In genomic region chr1:153563991-153564390, GRCh38 we compare ENCODE assay signal across 22 cellular contexts. TPM values are rescaled to one million over a fixed set of nuclear protein-coding genes. Genes with fewer than 3 reads are reported as not detected.
DNase-seq lines count a peak whose midpoint lies in the region; ATAC-seq, FAIRE-seq and TF ChIP-seq lines count a peak whose summit lies in the region.
"Had no signal": no experiment of that assay in that cellular context is flagged by ENCODE, and none has a peak within 500 bp of the region (broad histone marks: within the 10 kb centered on the region; RNA-seq: fewer than 3 reads in every experiment).

No MANE protein-coding gene starts in this region.

- H3K36me3 Mint-ChIP-seq in Caco-2 (ENCODE audit: insufficient read depth, unreplicated experiment): peaks cover 15% of the 10 kb centered on the region
- H3K36me3 Mint-ChIP-seq: stimulated activated naive B cell treated with anti-CD40 and anti-IgM and Interleukin-4, amounts not matched to agents 10 μg/mL and 1 μg/mL and 100 μg/mL, for 72 hours had no signal

- peak overlapping the region; percentile 62; the same call in 1 of the 2 replicates for H3K27ac ChIP-seq in SK-N-MC
- peak overlapping the region; percentile 99 for H3K27ac ChIP-seq in foreskin keratinocyte
- H3K27ac ChIP-seq in smooth muscle cell (ENCODE audit: low read depth): peak overlapping the region; percentile 100
- peak overlapping the region in 1 of 4 donors; percentile 28 for H3K27ac ChIP-seq in gastrocnemius medialis
- H3K27ac ChIP-seq: VCaP had no signal

- H4K20me1 ChIP-seq in smooth muscle cell (ENCODE audit: low read depth): no peaks in the 10 kb centered on the region

- WGBS in smooth muscle cell (ENCODE audit: low lambda C conversion rate): 93% methylated on average over 7 of the region's 7 CpGs

- in situ Hi-C loops in gastrocnemius medialis (cut with MboI; ENCODE audit: low sequenced_read_pairs in 4 of 4): loop anchor here (5.0 to 10.0 kb wide), 2 partner anchors 49 to 52 kb away; no protein-coding TSS in a partner anchor

- H3K36me3 ChIP-seq in Caco-2 (ENCODE audit: control insufficient read depth, insufficient read depth, low read length): no peaks in the 10 kb centered on the region
- H3K36me3 ChIP-seq in SK-N-MC (ENCODE audit: insufficient read depth, low read length): no peaks in the 10 kb centered on the region
- H3K36me3 ChIP-seq in smooth muscle cell (ENCODE audit: low read depth): no peaks in the 10 kb centered on the region
- no peaks in the 10 kb centered on the region for H3K36me3 ChIP-seq in gastrocnemius medialis

- H2AFZ ChIP-seq in smooth muscle cell (ENCODE audit: low read depth): no peak overlapping the region

- FAIRE-seq in GM12891 (lab: Jason Lieb, UNC) (no peak), H54 (lab: Jason Lieb, UNC) (no peak)
- FAIRE-seq: frontal cortex, urothelium cell line had no signal

- no peak overlapping the region for H3K4me3 ChIP-seq in Caco-2 (ENCODE audit: low read depth, low read length)
- H3K4me3 ChIP-seq in SK-N-MC: no peak overlapping the region
- no peak overlapping the region for H3K4me3 ChIP-seq in smooth muscle cell
- no peak overlapping the region for H3K4me3 ChIP-seq in gastrocnemius medialis

- no peak overlapping the region for H3K4me3 Mint-ChIP-seq in Caco-2 (ENCODE audit: unreplicated experiment)
- H3K4me3 Mint-ChIP-seq: activated naive CD8-positive, alpha-beta T cell treated with anti-CD3 and anti-CD28 coated beads, Interleukin-2, amount 50 U/mL, for 24 hours; activated T-helper 1 cell treated with anti-CD3 and anti-CD28 coated beads, Interleukin-12 subunit alpha, Interleukin-12 subunit beta, Interleukin-2, Interleukin-4 antibody, amounts not matched to agents 30 ng/mL and 10 ng/mL and 1 ng/mL, durations not matched to agents 14 hours and 24 hours and 36 hours; stimulated activated naive B cell treated with anti-CD40 and anti-IgM and Interleukin-4, amounts not matched to agents 10 μg/mL and 1 μg/mL and 100 μg/mL, for 72 hours; T-helper 1 cell treated with Interleukin-12 subunit alpha and Interleukin-12 subunit beta and Interleukin-4 antibody, amounts not matched to agents 30 μg/mL and 1 μg/mL, for 36 hours had no signal

- H3K9ac ChIP-seq in SK-N-MC (ENCODE audit: insufficient read length): no peak overlapping the region
- no peak overlapping the region for H3K9ac ChIP-seq in smooth muscle cell (ENCODE audit: low read depth)

- H3F3A ChIP-seq in smooth muscle cell (ENCODE audit: low read depth): peaks cover 8% of the 10 kb centered on the region

- DNase-seq in Caco-2: no peak
- no peak for DNase-seq in SK-N-MC (ENCODE audit: low read depth, low spot score)
- no peak for DNase-seq in foreskin keratinocyte
- no peak for DNase-seq in smooth muscle cell (lab: John Stamatoyannopoulos, UW; ENCODE audit: unreplicated experiment)
- DNase-seq in gastrocnemius medialis: no peak
- no peak for DNase-seq in GM12891 (ENCODE audit: insufficient read length, low spot score)
- no peak for DNase-seq in H54 (ENCODE audit: insufficient read length, low spot score)
- DNase-seq: activated CD8-positive, alpha-beta memory T cell treated with anti-CD3 and anti-CD28 coated beads for 24 hours; activated naive CD8-positive, alpha-beta T cell treated with anti-CD3 and anti-CD28 coated beads, Interleukin-2, amount 50 U/mL, for 24 hours; central memory CD4-positive, alpha-beta T cell; EL; NCI-H1436; NCI-H345; SHP77; stimulated activated naive B cell treated with anti-CD40 and anti-IgM and Interleukin-4, amounts not matched to agents 10 μg/mL and 1 μg/mL and 100 μg/mL, for 72 hours had no signal

- no peak overlapping the region for H3K4me2 ChIP-seq in smooth muscle cell

- peaks cover 48% of the 10 kb centered on the region for H3K4me1 ChIP-seq in Caco-2
- peaks cover 9% of the 10 kb centered on the region for H3K4me1 ChIP-seq in foreskin keratinocyte
- peaks cover 34% of the 10 kb centered on the region for H3K4me1 ChIP-seq in smooth muscle cell (ENCODE audit: low read depth)
- H3K4me1 ChIP-seq in gastrocnemius medialis: peaks cover 27 to 37% of the 10 kb centered on the region in 2 donors

- no TSS peak for BruUV-seq in Caco-2 (replicated peaks; lab: Mats Ljungman, UMichigan)

- H3K27ac Mint-ChIP-seq in Caco-2 (ENCODE audit: unreplicated experiment): peak overlapping the region; percentile 98
- H3K27ac Mint-ChIP-seq: activated naive CD8-positive, alpha-beta T cell treated with anti-CD3 and anti-CD28 coated beads, Interleukin-2, amount 50 U/mL, for 24 hours; activated T-helper 1 cell treated with anti-CD3 and anti-CD28 coated beads, Interleukin-12 subunit alpha, Interleukin-12 subunit beta, Interleukin-2, Interleukin-4 antibody, amounts not matched to agents 30 ng/mL and 10 ng/mL and 1 ng/mL, durations not matched to agents 14 hours and 24 hours and 36 hours; stimulated activated naive B cell treated with anti-CD40 and anti-IgM and Interleukin-4, amounts not matched to agents 10 μg/mL and 1 μg/mL and 100 μg/mL, for 72 hours; T-helper 1 cell treated with Interleukin-12 subunit alpha and Interleukin-12 subunit beta and Interleukin-4 antibody, amounts not matched to agents 30 μg/mL and 1 μg/mL, for 36 hours had no signal

- no peaks in the 10 kb centered on the region for H3K79me2 ChIP-seq in smooth muscle cell (ENCODE audit: low read depth)

- POLR2A ChIA-PET in Caco-2 (lab: Charles Lee): no interaction called here

- no peaks in the 10 kb centered on the region for H3K27me3 Mint-ChIP-seq in Caco-2 (ENCODE audit: insufficient read depth, unreplicated experiment)
- H3K27me3 Mint-ChIP-seq: stimulated activated naive B cell treated with anti-CD40 and anti-IgM and Interleukin-4, amounts not matched to agents 10 μg/mL and 1 μg/mL and 100 μg/mL, for 72 hours had no signal

- peaks cover 39% of the 10 kb centered on the region for H3K4me1 Mint-ChIP-seq in Caco-2 (ENCODE audit: low read depth, unreplicated experiment)

- TF ChIP-seq CTCF in Caco-2 (IDR thresholded peaks at IDR 0.05; ENCODE audit: insufficient read depth in 1 of 2, low read depth in 1 of 2, low read length in 1 of 2, severe bottlenecking in 1 of 2, unreplicated experiment in 1 of 2): no peak
- no peak for TF ChIP-seq CTCF in foreskin keratinocyte (conservative IDR thresholded peaks at IDR 0.05)
- TF ChIP-seq CTCF in smooth muscle cell (IDR thresholded peaks at IDR 0.05; ENCODE audit: borderline replicate concordance, insufficient read depth, poor library complexity, severe bottlenecking): no peak
- no peak for TF ChIP-seq CTCF in gastrocnemius medialis (IDR thresholded peaks at IDR 0.05 in 4 of 5, conservative IDR thresholded peaks at IDR 0.05 in 1 of 5)

- no peaks in the 10 kb centered on the region for H3K9me3 ChIP-seq in Caco-2
- H3K9me3 ChIP-seq in SK-N-MC (ENCODE audit: low read depth, low read length): no peaks in the 10 kb centered on the region
- H3K9me3 ChIP-seq in smooth muscle cell (replicated peaks; ENCODE audit: low read depth): no peaks in the 10 kb centered on the region
- H3K9me3 ChIP-seq in gastrocnemius medialis: no peaks in the 10 kb centered on the region

- H3K27me3 ChIP-seq in Caco-2 (replicated peaks; ENCODE audit: control insufficient read depth, insufficient read depth, low read length) (no peaks in the 10 kb centered on the region), foreskin keratinocyte (no peaks in the 10 kb centered on the region), smooth muscle cell (ENCODE audit: low read depth) (no peaks in the 10 kb centered on the region), gastrocnemius medialis (no peaks in the 10 kb centered on the region)

- ATAC-seq in foreskin keratinocyte (no peak), HG03135 (IDR thresholded peaks at IDR 0.05; ENCODE audit: unreplicated experiment) (no peak), gastrocnemius medialis (no peak)
- ATAC-seq: activated naive CD8-positive, alpha-beta T cell treated with anti-CD3 and anti-CD28 coated beads, Interleukin-2, amount 50 U/mL, for 24 hours; stimulated activated naive B cell treated with anti-CD40 and anti-IgM and Interleukin-4, amounts not matched to agents 10 μg/mL and 1 μg/mL and 100 μg/mL, for 72 hours had no signal

- CTCF ChIA-PET in Caco-2 (lab: Charles Lee): interaction anchor here (0.6 kb wide), 1 partner anchor 164 kb away, joined by 3 read pairs; the partner anchor contains the start of gene INTS3

- intact Hi-C loops in Caco-2 (cut with micrococcal nuclease; ENCODE audit: unreplicated experiment): loop anchor here (10.0 kb wide), 1 partner anchor 209 kb away; the partner anchor contains the start of gene S100A9
- intact Hi-C loops in gastrocnemius medialis (cut with DNase I; ENCODE audit: low total_unique reads): loop anchor here (10.0 kb wide), 1 partner anchor 209 kb away; the partner anchor contains the start of gene S100A9

- no peaks in the 10 kb centered on the region for H3K9me3 Mint-ChIP-seq in Caco-2 (ENCODE audit: unreplicated experiment)
- H3K9me3 Mint-ChIP-seq: activated naive CD8-positive, alpha-beta T cell treated with anti-CD3 and anti-CD28 coated beads, Interleukin-2, amount 50 U/mL, for 24 hours; activated T-helper 1 cell treated with anti-CD3 and anti-CD28 coated beads, Interleukin-12 subunit alpha, Interleukin-12 subunit beta, Interleukin-2, Interleukin-4 antibody, amounts not matched to agents 30 ng/mL and 10 ng/mL and 1 ng/mL, durations not matched to agents 14 hours and 24 hours and 36 hours; stimulated activated naive B cell treated with anti-CD40 and anti-IgM and Interleukin-4, amounts not matched to agents 10 μg/mL and 1 μg/mL and 100 μg/mL, for 72 hours; T-helper 1 cell treated with Interleukin-12 subunit alpha and Interleukin-12 subunit beta and Interleukin-4 antibody, amounts not matched to agents 30 μg/mL and 1 μg/mL, for 36 hours had no signal

- TF ChIP-seq POLR2A in gastrocnemius medialis (IDR thresholded peaks at IDR 0.05) (no peak), GM12891 (IDR thresholded peaks at IDR 0.05; ENCODE audit: low read depth, low read length) (no peak), H54 (IDR thresholded peaks at IDR 0.05; ENCODE audit: low read depth, low read length) (no peak)

RNA-seq across cellular contexts. Expression of gene S100A2, which starts 1.7 kb away (rescaled TPM):
- 2.4 and 3.0 TPM in 2 replicates for total RNA-seq in Caco-2 (2022)
- 19,361 and 22,376 TPM in 2 replicates for total RNA-seq in foreskin keratinocyte
- 28,573 and 30,723 TPM in 2 replicates for polyA plus RNA-seq in foreskin keratinocyte
- 2.3 and 7.3 TPM in 2 replicates for total RNA-seq in smooth muscle cell
- polyA plus RNA-seq in smooth muscle cell: 16.6 and 20.4 TPM in 2 replicates
- total RNA-seq in gastrocnemius medialis: 10 to 100 TPM in 1 of 4 donors, not detected in 3; 14.7 TPM
- 0.87 TPM for polyA plus RNA-seq in GM12891 (2012; ENCODE audit: low read depth, missing spikeins)
- total RNA-seq: frontal cortex had no signal

RNA-seq across cellular contexts. Expression of gene S100A3, which starts 14.9 kb away (rescaled TPM):
- total RNA-seq in Caco-2 (2022) (0.61 and 0.84 TPM in 2 replicates), foreskin keratinocyte (14.3 and 18.5 TPM in 2 replicates), smooth muscle cell (11.2 and 13.9 TPM in 2 replicates), gastrocnemius medialis (1 to 10 TPM in 1 of 4 donors, under 1 TPM in 1, not detected in 2; 0.88 to 1.6 TPM)
- polyA plus RNA-seq in foreskin keratinocyte (21.4 and 29.0 TPM in 2 replicates), smooth muscle cell (18.0 and 19.8 TPM in 2 replicates)
- 0.28 TPM for polyA plus RNA-seq in GM12891 (2012; ENCODE audit: low read depth, missing spikeins)
- total RNA-seq: activated T-helper 1 cell treated with anti-CD3 and anti-CD28 coated beads, Interleukin-12 subunit alpha, Interleukin-12 subunit beta, Interleukin-2, Interleukin-4 antibody, amounts not matched to agents 30 ng/mL and 10 ng/mL and 1 ng/mL, durations not matched to agents 14 hours and 24 hours and 36 hours; frontal cortex had no signal

RNA-seq across cellular contexts. Expression of gene S100A4, which starts 18.4 kb away (rescaled TPM):
- total RNA-seq in Caco-2 (2022) (53.6 and 54.4 TPM in 2 replicates), foreskin keratinocyte (12.1 and 23.7 TPM in 2 replicates), smooth muscle cell (1,139 and 1,222 TPM in 2 replicates), gastrocnemius medialis (100 to 1,000 TPM in 3 of 4 donors, 10 to 100 TPM in 1; 76.8 to 377 (median 144) TPM)
- polyA plus RNA-seq in foreskin keratinocyte (22.8 and 43.2 TPM in 2 replicates), smooth muscle cell (1,491 and 1,802 TPM in 2 replicates)
- polyA plus RNA-seq in GM12891 (2012; ENCODE audit: low read depth, missing spikeins): 38.4 TPM

RNA-seq across cellular contexts. Expression of gene S100A5, which starts 23.3 kb away (rescaled TPM):
- total RNA-seq in Caco-2 (2022): not detected in 2 replicates
- 0.27 TPM in 1 of 2 replicates, not detected in the other for total RNA-seq in foreskin keratinocyte
- polyA plus RNA-seq in foreskin keratinocyte: 0.50 and 0.73 TPM in 2 replicates
- total RNA-seq in smooth muscle cell: 1.6 and 5.7 TPM in 2 replicates
- 4.8 and 6.2 TPM in 2 replicates for polyA plus RNA-seq in smooth muscle cell
- not detected for total RNA-seq in gastrocnemius medialis
- polyA plus RNA-seq in GM12891 (2012; ENCODE audit: low read depth, missing spikeins): 0.47 TPM
- total RNA-seq: frontal cortex, lower leg skin had no signal

RNA-seq across cellular contexts. Expression of gene S100A6, which starts 28.2 kb away (rescaled TPM):
- total RNA-seq in Caco-2 (2022): 416 and 432 TPM in 2 replicates
- 3,644 and 4,242 TPM in 2 replicates for total RNA-seq in foreskin keratinocyte
- polyA plus RNA-seq in foreskin keratinocyte: 6,268 and 7,449 TPM in 2 replicates
- total RNA-seq in smooth muscle cell: 410 and 499 TPM in 2 replicates
- polyA plus RNA-seq in smooth muscle cell: 1,358 and 1,471 TPM in 2 replicates
- total RNA-seq in gastrocnemius medialis: 100 to 1,000 TPM; 153 to 361 (median 224) TPM
- polyA plus RNA-seq in GM12891 (2012; ENCODE audit: low read depth, missing spikeins): 21.7 TPM

Comparison
In these comparisons a context has a peak if more than half of its experiments do, and no peak if none do; other contexts are left out.
1. RNA of gene S100A2, which starts 1.7 kb away (total RNA-seq): 19,361 to 22,376 TPM in foreskin keratinocyte; 2.3 to 7.3 TPM in smooth muscle cell, 2.4 to 3.0 TPM in Caco-2 and 14.7 TPM in gastrocnemius medialis; every median in the first group is over 1,000 times any median in the second.